Comparison of ENCODE assay signal across 25 cellular contexts in the genomic region with DNA sequence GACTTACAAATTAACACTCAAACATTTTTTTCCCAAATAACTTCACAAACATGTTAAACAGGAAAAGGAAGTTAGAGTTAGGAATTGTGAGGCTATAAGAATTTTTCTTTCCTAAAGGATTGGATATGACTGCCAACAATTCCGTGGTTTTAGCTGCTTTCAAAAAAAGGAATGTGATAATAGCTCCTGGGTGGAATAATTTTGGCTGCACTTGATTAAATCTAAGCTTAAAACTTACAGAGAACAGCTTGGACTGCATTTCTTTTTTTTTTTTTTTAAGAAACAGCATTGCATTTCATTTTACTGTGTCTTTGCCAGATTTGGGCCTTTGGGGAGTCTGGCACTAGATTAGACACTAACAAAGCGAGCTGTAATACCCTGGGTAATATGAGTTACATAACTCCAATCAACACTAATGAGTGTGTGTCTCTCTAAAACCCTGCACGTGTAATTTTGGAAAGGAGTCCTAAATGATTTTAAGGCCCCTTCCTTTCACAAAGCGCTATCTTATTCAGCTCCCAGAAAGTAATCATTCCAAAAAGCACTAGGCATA. TPM values are rescaled to one million over a fixed set of nuclear protein-coding genes. Genes with fewer than 3 reads are reported as not detected.
A peak's percentile ranks its signal among the peaks of the same experiment; 100 is the strongest.
DNase-seq lines count a peak whose midpoint lies in the region; ATAC-seq, FAIRE-seq and TF ChIP-seq lines count a peak whose summit lies in the region.
"Had no signal": no experiment of that assay in that cellular context is flagged by ENCODE, and none has a peak within 500 bp of the region (broad histone marks: within the 10 kb centered on the region; RNA-seq: fewer than 3 reads in every experiment).

No MANE protein-coding gene starts in this region.

- in situ Hi-C loops in HepG2 (cut with HindIII; ENCODE audit: extremely low pct_ligation_motif_present, low pct_unique_long_range_greater_than_20kb): no loop called here
- in situ Hi-C loops in astrocyte of the cerebellum (cut with HindIII; ENCODE audit: low sequenced_read_pairs): no loop called here
- in situ Hi-C loops in GM13977 (cut with MboI; ENCODE audit: low pct_unique_long_range_greater_than_20kb, low sequenced_read_pairs, unreplicated experiment): no loop called here

- H3K27me3 ChIP-seq in liver (ENCODE audit: control insufficient read depth in 4 of 4, insufficient read depth in 4 of 4, low read length in 3 of 4) (no peaks in the 10 kb centered on the region), HepG2 (ENCODE audit: control insufficient read depth in 1 of 2, insufficient read depth in 2 of 2, low read length in 2 of 2) (peaks cover 0 to 5% of the 10 kb centered on the region in 2 experiments; a peak in 1 of 5 replicates)
- H3K27me3 ChIP-seq: adrenal gland, vagina had no signal

- H2AFZ ChIP-seq in HepG2 (ENCODE audit: low read length): no peak overlapping the region

- ATAC-seq in HepG2 (no peak), left ventricle myocardium superior (peak; percentile 81), HG03432 (IDR thresholded peaks at IDR 0.05; ENCODE audit: unreplicated experiment) (no peak), HG02840 (IDR thresholded peaks at IDR 0.05; ENCODE audit: low FRiP score, unreplicated experiment) (no peak)

- intact Hi-C loops in HepG2 (cut with micrococcal nuclease; ENCODE audit: unreplicated experiment) (no loop called here), left ventricle myocardium superior (cut with micrococcal nuclease) (no loop called here)

- no peaks in the 10 kb centered on the region for H4K20me1 ChIP-seq in HepG2 (ENCODE audit: insufficient read depth, low read length)

- TF ChIP-seq EP300 in HepG2 (IDR thresholded peaks at IDR 0.05; ENCODE audit: low read depth in 2 of 2, low read length in 2 of 2): no peak
- TF ChIP-seq EP300 in HepG2 (CRISPR knock-in tag; IDR thresholded peaks at IDR 0.05; ENCODE audit: borderline replicate concordance): no peak

- DNase-seq in HepG2 (ENCODE audit: low spot score) (no peak), astrocyte of the cerebellum (ENCODE audit: low read depth) (peak; percentile 83), left ventricle myocardium superior (no peak), SHP77 (lab: John Stamatoyannopoulos, UW) (no peak), GM13977 (ENCODE audit: low spot score) (no peak)
- DNase-seq: ACHN; activated CD4-positive, alpha-beta T cell treated with anti-CD3 and anti-CD28 coated beads, Interleukin-2, amount 50 U/mL, for 1 hour; activated CD8-positive, alpha-beta memory T cell treated with anti-CD3 and anti-CD28 coated beads, Interleukin-2, amount 50 U/mL, for 4 hours; activated effector memory CD4-positive, alpha-beta T cell treated with anti-CD3 and anti-CD28 coated beads, Interleukin-2, amount 50 U/mL, for 16 hours; adrenal gland; effector CD8-positive, alpha-beta T cell; HFFc6; KG1; NCI-H2029; NCI-H510A treated with DMSO at 0.1 percent for 48 hours; nephron progenitor cell; stimulated activated CD4-positive, alpha-beta T cell treated with anti-CD3 and anti-CD28 coated beads, Interleukin-12 subunit alpha, Interleukin-12 subunit beta, amount 100 ng/mL, for 4 hours; stimulated activated CD8-positive, alpha-beta memory T cell treated with anti-CD3 and anti-CD28 coated beads, Interleukin-4, amount 100 ng/mL, for 48 hours; substantia nigra; T-helper 1 cell had no signal

- WGBS in liver: 78% methylated on average over 4 of the region's 4 CpGs
- WGBS in HepG2 (ENCODE audit: low lambda C conversion rate): 26% methylated on average over 4 of the region's 4 CpGs

- H3K9ac ChIP-seq in liver (ENCODE audit: low read depth in 1 of 2, low read length in 2 of 2) (no peak overlapping the region), HepG2 (ENCODE audit: insufficient read depth, low read depth, low read length) (no peak overlapping the region)

- POLR2A ChIA-PET in HepG2 (lab: Yijun Ruan, JAX): no interaction called here

- CTCF ChIA-PET in HepG2 (lab: Yijun Ruan, JAX; ENCODE audit: low intra/inter-chr PET ratio, low total read pairs): no interaction called here

- no peaks in the 10 kb centered on the region for H3K79me2 ChIP-seq in HepG2 (ENCODE audit: insufficient read depth, low read length)

- TF ChIP-seq CTCF in liver (IDR thresholded peaks at IDR 0.05; ENCODE audit: low read depth, low read length, missing input control) (no peak), HepG2 (CRISPR knock-in tag; IDR thresholded peaks at IDR 0.05) (no peak), astrocyte of the cerebellum (IDR thresholded peaks at IDR 0.05; ENCODE audit: low read depth, low read length, missing control alignments) (no peak), GM13977 (IDR thresholded peaks at IDR 0.05; ENCODE audit: extremely low read depth, insufficient read depth, missing control alignments) (no peak)

- TF ChIP-seq RAD21 in liver (IDR thresholded peaks at IDR 0.05) (no peak), HepG2 (CRISPR knock-in tag; IDR thresholded peaks at IDR 0.05) (no peak)

- no peak overlapping the region for H3K27ac ChIP-seq in liver (ENCODE audit: low read depth in 1 of 2, low read length in 2 of 2)
- no peak overlapping the region for H3K27ac ChIP-seq in HepG2 (ENCODE audit: extremely low read length, insufficient read depth, low read length)
- H3K27ac ChIP-seq: adrenal gland, prostate gland, vagina had no signal

- BruUV-seq in HepG2 (replicated peaks; lab: Mats Ljungman, UMichigan): no TSS peak

- no peak for TF ChIP-seq POLR2A in HepG2 (IDR thresholded peaks at IDR 0.05; ENCODE audit: insufficient read depth in 1 of 2, low read depth in 2 of 2, low read length in 2 of 2)

- no peak overlapping the region for H3K4me2 ChIP-seq in HepG2 (ENCODE audit: low read depth, low read length)

- H3K36me3 ChIP-seq in liver (ENCODE audit: control insufficient read depth in 4 of 4, insufficient read depth in 3 of 4, low read depth in 1 of 4, low read length in 3 of 4): no peaks in the 10 kb centered on the region
- no peaks in the 10 kb centered on the region for H3K36me3 ChIP-seq in HepG2 (replicated peaks in 1 of 2; ENCODE audit: control insufficient read depth in 1 of 2, insufficient read depth in 2 of 2, low read length in 2 of 2)
- H3K36me3 ChIP-seq: adrenal gland, prostate gland, vagina had no signal

- FAIRE-seq in HepG2 (lab: Jason Lieb, UNC): no peak

- H3K4me1 ChIP-seq in liver (ENCODE audit: control insufficient read depth in 4 of 4, insufficient read depth in 4 of 4, low read length in 3 of 4) (no peaks in the 10 kb centered on the region), HepG2 (ENCODE audit: insufficient read depth, low read length) (no peaks in the 10 kb centered on the region)
- H3K4me1 ChIP-seq: prostate gland, vagina had no signal

- H3K9me3 ChIP-seq in liver (ENCODE audit: control insufficient read depth in 4 of 4, low read length in 3 of 4): peaks cover 0 to 4% (median 0%) of the 10 kb centered on the region in 4 donors
- no peaks in the 10 kb centered on the region for H3K9me3 ChIP-seq in HepG2 (ENCODE audit: low read length)
- H3K9me3 ChIP-seq: adrenal gland, prostate gland, vagina had no signal

- H3K4me3 ChIP-seq in liver (ENCODE audit: low read depth in 1 of 3, low read length in 3 of 3) (no peak overlapping the region), HepG2 (replicated peaks in 1 of 3; ENCODE audit: insufficient read depth in 1 of 3, low read depth in 2 of 3, low read length in 3 of 3) (no peak overlapping the region), astrocyte of the cerebellum (ENCODE audit: low read depth, low read length) (no peak overlapping the region)
- H3K4me3 ChIP-seq: adrenal gland, prostate gland, vagina had no signal

TF ChIP-seq in liver, 16 proteins besides CTCF, POLR2A, EP300 and RAD21 (continues in another document):
- TF ChIP-seq EGR1 (IDR thresholded peaks at IDR 0.05; ENCODE audit: low read depth in 2 of 2): no peak
- TF ChIP-seq, protein P1, sequence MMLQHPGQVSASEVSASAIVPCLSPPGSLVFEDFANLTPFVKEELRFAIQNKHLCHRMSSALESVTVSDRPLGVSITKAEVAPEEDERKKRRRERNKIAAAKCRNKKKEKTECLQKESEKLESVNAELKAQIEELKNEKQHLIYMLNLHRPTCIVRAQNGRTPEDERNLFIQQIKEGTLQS (IDR thresholded peaks at IDR 0.05): no peak

TF ChIP-seq in HepG2, 621 proteins besides CTCF, POLR2A, EP300 and RAD21 (continues in another document):
- TF ChIP-seq ZBTB1 (CRISPR knock-in tag; IDR thresholded peaks at IDR 0.05; ENCODE audit: borderline replicate concordance) (no peak), ZKSCAN8 (CRISPR knock-in tag; IDR thresholded peaks at IDR 0.05; ENCODE audit: borderline replicate concordance) (no peak)

RNA-seq across cellular contexts. Expression of a gene that starts 37.8 kb away (rescaled TPM):
- 10 to 100 TPM; 13.1 to 20.0 TPM for total RNA-seq in liver
- 1 to 10 TPM; 3.8 to 6.1 TPM for polyA plus RNA-seq in liver
- 9.4 and 10.0 TPM in 2 replicates for total RNA-seq in HepG2 (2016; rRNA removed; fragmentation: Illumina TruSeq; extraction: Trizol)
- total RNA-seq in HepG2 (2016; cell fraction: cytosol; rRNA removed; fragmentation: Illumina TruSeq; extraction: Trizol; ENCODE audit: low read depth): 1.5 and 1.8 TPM in 2 replicates
- total RNA-seq in HepG2 (2016; cell fraction: insoluble cytoplasmic fraction; rRNA removed; fragmentation: Illumina TruSeq; extraction: Trizol): 9.6 and 12.0 TPM in 2 replicates
- total RNA-seq in HepG2 (2016; cell fraction: membrane; rRNA removed; fragmentation: Illumina TruSeq; extraction: Trizol): 4.3 and 4.7 TPM in 2 replicates
- 13.4 and 13.7 TPM in 2 replicates for total RNA-seq in HepG2 (2016; cell fraction: nucleus; rRNA removed; fragmentation: Illumina TruSeq; extraction: Trizol)
- 4.7 and 4.9 TPM in 2 replicates for polyA plus RNA-seq in HepG2 (2011; rRNA removed)
- 2.0 and 2.9 TPM in 2 replicates for polyA plus RNA-seq in HepG2 (2011; cell fraction: cytosol; rRNA removed)
- polyA plus RNA-seq in HepG2 (2011; cell fraction: nucleus; rRNA removed): 6.3 and 10.7 TPM in 2 replicates
- polyA plus RNA-seq in HepG2 (2012): 6.4 and 8.3 TPM in 2 replicates
- 0.34 and 0.95 TPM in 2 replicates for polyA plus RNA-seq in HepG2 (2016; cell fraction: cytosol; fragmentation: Illumina TruSeq; extraction: Trizol; ENCODE audit: low read depth)
- polyA plus RNA-seq in HepG2 (2016; cell fraction: insoluble cytoplasmic fraction; fragmentation: Illumina TruSeq; extraction: Trizol; ENCODE audit: low read depth): 7.1 and 7.7 TPM in 2 replicates
- polyA plus RNA-seq in HepG2 (2016; cell fraction: membrane; fragmentation: Illumina TruSeq; extraction: Trizol; ENCODE audit: low read depth): 1.7 TPM in 2 replicates
- 20.5 and 24.4 TPM in 2 replicates for polyA plus RNA-seq in HepG2 (2016; cell fraction: nucleus; fragmentation: Illumina TruSeq; extraction: Trizol; ENCODE audit: insufficient read depth, low read depth)
- polyA minus RNA-seq in HepG2 (2011; rRNA and poly(A)+ RNA removed; ENCODE audit: low replicate concordance): 1.3 and 1.8 TPM in 2 replicates
- polyA minus RNA-seq in HepG2 (2011; cell fraction: cytosol; rRNA and poly(A)+ RNA removed): 4.0 and 4.6 TPM in 2 replicates
- 14.4 and 20.8 TPM in 2 replicates for polyA minus RNA-seq in HepG2 (2011; cell fraction: nucleus; rRNA and poly(A)+ RNA removed)
- 15.9 TPM for total RNA-seq in left ventricle myocardium superior
